ENCODE assay signal across 1 cellular context in genomic region chr1:89682630-89683029, GRCh38.
TF ChIP-seq lines count a peak whose summit lies in the region.

No MANE protein-coding gene starts in this region.

TF ChIP-seq in endothelial cell of umbilical vein, 7 proteins besides CTCF, POLR2A, EP300 and RAD21:
- no peak for TF ChIP-seq GATA2 (IDR thresholded peaks at IDR 0.05; ENCODE audit: insufficient read depth, insufficient read length, low read depth, low read length)
- no peak for TF ChIP-seq POLR2AphosphoS5 (IDR thresholded peaks at IDR 0.05; ENCODE audit: insufficient read depth, low read depth, low read length)
- TF ChIP-seq MAX (IDR thresholded peaks at IDR 0.05; ENCODE audit: insufficient read depth, insufficient read length): no peak
- no peak for TF ChIP-seq JUN (IDR thresholded peaks at IDR 0.05; ENCODE audit: borderline replicate concordance, insufficient read depth, insufficient read length, low read depth)
- no peak for TF ChIP-seq MYC (IDR thresholded peaks at IDR 0.05; ENCODE audit: low read depth, low read length)
- no peak for TF ChIP-seq FOS (IDR thresholded peaks at IDR 0.05; ENCODE audit: borderline replicate concordance, insufficient read depth, low read length)
- no peak for TF ChIP-seq EZH2 (IDR thresholded peaks at IDR 0.05; ENCODE audit: borderline replicate concordance, low read depth, low read length, severe bottlenecking)
